ENCODE assay signal across 3 cellular contexts in genomic region chr20:59495166-59495565, GRCh38.
"Had no signal": no experiment of that assay in that cellular context is flagged by ENCODE, and none has a peak within 500 bp of the region (broad histone marks: within the 10 kb centered on the region; RNA-seq: fewer than 3 reads in every experiment).

No MANE protein-coding gene starts in this region.

- H3K27ac ChIP-seq: ascending aorta, cardiac muscle cell, WERI-Rb-1 had no signal

- H3K36me3 ChIP-seq: ascending aorta, cardiac muscle cell, WERI-Rb-1 had no signal

- H3K4me1 ChIP-seq: ascending aorta had no signal

- H3K27me3 ChIP-seq: ascending aorta had no signal

- H3K4me3 ChIP-seq: ascending aorta, cardiac muscle cell had no signal

- H3K9me3 ChIP-seq: ascending aorta had no signal
